Comparison of ENCODE assay signal across 1 cellular context in the genomic region with DNA sequence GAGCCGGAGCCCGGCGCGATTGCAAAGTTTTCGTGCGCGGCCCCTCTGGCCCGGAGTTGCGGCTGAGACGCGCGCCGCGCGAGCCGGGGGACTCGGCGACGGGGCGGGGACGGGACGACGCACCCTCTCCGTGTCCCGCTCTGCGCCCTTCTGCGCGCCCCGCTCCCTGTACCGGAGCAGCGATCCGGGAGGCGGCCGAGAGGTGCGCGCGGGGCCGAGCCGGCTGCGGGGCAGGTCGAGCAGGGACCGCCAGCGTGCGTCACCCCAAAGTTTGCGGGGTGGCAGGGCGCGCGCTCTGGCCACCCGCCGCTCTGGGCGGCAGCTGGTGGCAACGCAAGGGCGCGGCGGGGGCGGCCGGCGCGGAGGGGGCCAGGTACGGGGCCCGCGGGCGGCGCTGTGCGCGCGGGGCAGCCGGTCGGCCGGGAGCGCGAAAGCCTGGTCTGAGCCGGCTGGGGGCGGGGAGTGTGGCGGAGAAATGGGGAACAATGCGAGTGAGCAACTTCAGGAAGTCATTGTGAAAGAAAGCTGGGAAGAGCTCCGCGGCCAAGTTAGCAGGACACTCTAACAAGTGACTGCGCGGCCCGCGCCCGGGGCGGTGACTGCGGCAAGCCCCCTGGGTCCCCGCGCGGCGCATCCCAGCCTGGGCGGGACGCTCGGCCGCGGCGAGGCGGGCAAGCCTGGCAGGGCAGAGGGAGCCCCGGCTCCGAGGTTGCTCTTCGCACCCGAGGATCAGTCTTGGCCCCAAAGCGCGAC.
TF ChIP-seq lines count a peak whose summit lies in the region.

Gene IKZF1 (plus strand): TSS at position 559 of the 753 bp plus-strand sequence. CDS start 14,346 bp downstream, outside the sequence.

TF ChIP-seq in IMR-90, 13 proteins besides CTCF, POLR2A, EP300 and RAD21:
- TF ChIP-seq MAFK (IDR thresholded peaks at IDR 0.05; ENCODE audit: low read depth, low read length) = no peak
- no peak for TF ChIP-seq CEBPB (IDR thresholded peaks at IDR 0.05; ENCODE audit: low read depth, low read length)
- no peak for TF ChIP-seq BHLHE40 (IDR thresholded peaks at IDR 0.05; ENCODE audit: low read depth, low read length)
- no peak for TF ChIP-seq RFX5 (IDR thresholded peaks at IDR 0.05; ENCODE audit: low read depth, low read length)
- TF ChIP-seq ELK1 (IDR thresholded peaks at IDR 0.05; ENCODE audit: borderline replicate concordance, low read depth, low read length) = no peak
- no peak for TF ChIP-seq NFE2L2 (IDR thresholded peaks at IDR 0.05; ENCODE audit: low read depth, low read length)
- TF ChIP-seq FOS (IDR thresholded peaks at IDR 0.05; ENCODE audit: low read depth, low read length) = no peak
- TF ChIP-seq MAZ (IDR thresholded peaks at IDR 0.05; ENCODE audit: borderline replicate concordance, low read depth, low read length) = no peak
- no peak for TF ChIP-seq RCOR1 (IDR thresholded peaks at IDR 0.05; ENCODE audit: insufficient replicate concordance, low read length)
